In the genomic region with DNA sequence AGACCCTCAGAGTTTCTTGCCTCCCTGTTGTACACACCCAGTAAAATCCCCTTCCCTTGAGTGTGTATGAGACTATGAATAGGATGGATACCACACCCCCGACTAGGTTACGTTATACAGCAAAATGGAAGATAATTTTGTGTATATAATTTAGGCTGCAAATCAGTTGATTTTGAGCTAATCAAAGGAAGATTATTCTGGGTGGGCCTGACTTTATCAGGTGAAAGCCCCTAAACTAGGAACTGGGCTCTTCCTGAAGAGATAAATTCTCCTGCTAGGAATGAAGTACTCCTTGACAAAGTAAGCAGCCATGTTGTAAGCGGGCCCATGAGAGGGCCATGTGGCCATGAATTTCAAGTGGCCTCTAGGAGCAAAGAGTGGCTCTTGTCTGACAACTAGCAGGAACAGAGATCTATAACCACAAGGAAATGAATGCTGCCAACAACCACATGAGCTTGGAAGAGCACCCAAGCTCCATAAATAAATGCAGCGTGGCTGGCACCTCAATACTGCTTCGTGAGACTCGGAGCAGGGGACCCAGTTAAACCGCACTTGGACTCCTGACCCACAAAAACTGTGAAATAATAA, we compare ENCODE assay signal across 14 cellular contexts.
DNase-seq lines count a peak whose midpoint lies in the region; ATAC-seq, FAIRE-seq and TF ChIP-seq lines count a peak whose summit lies in the region.
"Had no signal": no experiment of that assay in that cellular context is flagged by ENCODE, and none has a peak within 500 bp of the region (broad histone marks: within the 10 kb centered on the region; RNA-seq: fewer than 3 reads in every experiment).

No MANE protein-coding gene starts in this region.

- no peak overlapping the region for H2AFZ ChIP-seq in K562 (ENCODE audit: low read depth, low read length)
- H2AFZ ChIP-seq in neuronal stem cell (ENCODE audit: low read length) = no peak overlapping the region

- no peak overlapping the region for H3K18ac ChIP-seq in neuronal stem cell (ENCODE audit: low read length)

- no peak for FAIRE-seq in K562 (lab: Jason Lieb, UNC)

- H3K9me3 Mint-ChIP-seq in activated naive CD4-positive, alpha-beta T cell treated with anti-CD3 and anti-CD28 coated beads, Interleukin-2, amount 50 U/mL, for 72 hours = no peaks in the 10 kb centered on the region

- H3K4ac ChIP-seq in neuronal stem cell (ENCODE audit: low read length) = no peak overlapping the region

- no TSS peak for BruUV-seq in K562 (replicated peaks; lab: Mats Ljungman, UMichigan)

- no peaks in the 10 kb centered on the region for H4K20me1 ChIP-seq in K562 (replicated peaks; ENCODE audit: control insufficient read depth, insufficient read depth, low read length)

- POLR2A ChIA-PET in K562 (lab: Yijun Ruan, JAX) = no interaction called here

- intact Hi-C loops in Right ventricle myocardium superior (cut with DNase I) (no loop called here), Right ventricle myocardium inferior (cut with DNase I) (no loop called here), K562 (cut with micrococcal nuclease) (no loop called here), thyroid gland (cut with DNase I) (no loop called here), testis (cut with DNase I; ENCODE audit: low total_unique reads) (no loop called here)

- H4K91ac ChIP-seq in neuronal stem cell (ENCODE audit: low read depth, low read length, poor library complexity) = no peak overlapping the region

- TF ChIP-seq CTCF in K562 (IDR thresholded peaks at IDR 0.05 in 2 of 3, conservative IDR thresholded peaks at IDR 0.05 in 1 of 3; ENCODE audit: insufficient read depth in 2 of 3, low read depth in 1 of 3, low read length in 3 of 3) (no peak), thyroid gland (IDR thresholded peaks at IDR 0.05) (no peak), testis (IDR thresholded peaks at IDR 0.05) (no peak)

- H3K9me3 ChIP-seq in K562 (replicated peaks; ENCODE audit: control insufficient read depth, insufficient read depth, low read depth, low read length) = no peaks in the 10 kb centered on the region
- H3K9me3 ChIP-seq in thyroid gland = no peaks in the 10 kb centered on the region
- H3K9me3 ChIP-seq in neuronal stem cell (replicated peaks in 1 of 2; ENCODE audit: control insufficient read depth in 2 of 2, insufficient read depth in 1 of 2, low read depth in 1 of 2, low read length in 2 of 2) = no peaks in the 10 kb centered on the region
- no peaks in the 10 kb centered on the region for H3K9me3 ChIP-seq in testis
- H3K9me3 ChIP-seq: A549, BE2C had no signal

- TF ChIP-seq EP300 in K562 (IDR thresholded peaks at IDR 0.05; ENCODE audit: low read length) = no peak

- no peak overlapping the region for H2AK5ac ChIP-seq in neuronal stem cell (ENCODE audit: low read depth, low read length)

- H3K14ac ChIP-seq in neuronal stem cell (ENCODE audit: low read length) = no peak overlapping the region

- no peaks in the 10 kb centered on the region for H3K27me3 ChIP-seq in K562 (ENCODE audit: control insufficient read depth in 2 of 2, insufficient read depth in 2 of 2, low read length in 2 of 2)
- H3K27me3 ChIP-seq in thyroid gland = no peaks in the 10 kb centered on the region
- H3K27me3 ChIP-seq in neuronal stem cell (ENCODE audit: control insufficient read depth in 3 of 3, insufficient read depth in 3 of 3, low read depth in 1 of 3, low read length in 3 of 3) = no peaks in the 10 kb centered on the region
- no peaks in the 10 kb centered on the region for H3K27me3 ChIP-seq in testis
- H3K27me3 ChIP-seq: BE2C had no signal

- no peaks in the 10 kb centered on the region for H3K36me3 Mint-ChIP-seq in activated naive CD4-positive, alpha-beta T cell treated with anti-CD3 and anti-CD28 coated beads, Interleukin-2, amount 50 U/mL, for 72 hours
- H3K36me3 Mint-ChIP-seq: CD4-positive, alpha-beta memory T cell had no signal

- H2BK120ac ChIP-seq in neuronal stem cell (ENCODE audit: low read depth, low read length) = no peak overlapping the region

- in situ Hi-C loops in K562 (cut with MboI) = no loop called here

- no peak overlapping the region for H2BK5ac ChIP-seq in neuronal stem cell (ENCODE audit: low read length)

- TF ChIP-seq RAD21 in K562 (CRISPR knock-in tag; conservative IDR thresholded peaks at IDR 0.05 in 1 of 2, IDR thresholded peaks at IDR 0.05 in 1 of 2) = no peak

- H3K79me2 ChIP-seq in K562 (ENCODE audit: control insufficient read depth, insufficient read depth, low read length) = no peaks in the 10 kb centered on the region

- no peaks in the 10 kb centered on the region for H3K4me1 ChIP-seq in K562 (replicated peaks in 1 of 2; ENCODE audit: control insufficient read depth in 2 of 2, insufficient read depth in 2 of 2, low read length in 2 of 2)
- no peaks in the 10 kb centered on the region for H3K4me1 ChIP-seq in thyroid gland
- H3K4me1 ChIP-seq in neuronal stem cell (ENCODE audit: control insufficient read depth in 2 of 2, insufficient read depth in 1 of 2, low read depth in 1 of 2, low read length in 2 of 2) = no peaks in the 10 kb centered on the region
- no peaks in the 10 kb centered on the region for H3K4me1 ChIP-seq in testis
- H3K4me1 ChIP-seq: A549, BE2C had no signal

- no peak overlapping the region for H3K4me3 ChIP-seq in K562
- no peak overlapping the region for H3K4me3 ChIP-seq in thyroid gland (replicated peaks in 1 of 3)
- no peak overlapping the region for H3K4me3 ChIP-seq in neuronal stem cell (ENCODE audit: low read length in 2 of 2)
- no peak overlapping the region for H3K4me3 ChIP-seq in testis
- H3K4me3 ChIP-seq: A549 had no signal

- H3K27ac ChIP-seq in K562 (ENCODE audit: extremely low read depth, low read depth, low read length) = no peak overlapping the region
- H3K27ac ChIP-seq in thyroid gland = no peak overlapping the region
- no peak overlapping the region for H3K27ac ChIP-seq in neuronal stem cell (replicated peaks; ENCODE audit: low read length)
- H3K27ac ChIP-seq in testis = no peak overlapping the region
- H3K27ac ChIP-seq: A549, C4-2B had no signal

- H4K8ac ChIP-seq in neuronal stem cell (ENCODE audit: low read depth, low read length) = no peak overlapping the region

- no peak overlapping the region for H2BK15ac ChIP-seq in neuronal stem cell (ENCODE audit: low read length)

- H3K23ac ChIP-seq in neuronal stem cell (ENCODE audit: low read depth, low read length, poor library complexity) = no peak overlapping the region

- TF ChIP-seq POLR2A in K562 (conservative IDR thresholded peaks at IDR 0.05) (no peak), thyroid gland (IDR thresholded peaks at IDR 0.05) (no peak), testis (IDR thresholded peaks at IDR 0.05) (no peak)

- no peaks in the 10 kb centered on the region for H3K9me1 ChIP-seq in K562 (ENCODE audit: control insufficient read depth, insufficient read depth, low read length)

- H3K4me2 ChIP-seq in K562 (ENCODE audit: insufficient read depth, low read length) (no peak overlapping the region), neuronal stem cell (ENCODE audit: insufficient read depth, low read length, poor library complexity, severe bottlenecking) (no peak overlapping the region)
- H3K4me2 ChIP-seq: A549 had no signal

- ATAC-seq in Right ventricle myocardium superior (ENCODE audit: poor library complexity) (peak; percentile 38), Right ventricle myocardium inferior (no peak), K562 (no peak)
- ATAC-seq in activated naive CD4-positive, alpha-beta T cell treated with anti-CD3 and anti-CD28 coated beads, Interleukin-2, amount 50 U/mL, for 72 hours = no peak
- ATAC-seq: A549 had no signal

- no peaks in the 10 kb centered on the region for H3K79me1 ChIP-seq in neuronal stem cell (ENCODE audit: low read depth, low read length)

- no peak overlapping the region for H3K9ac ChIP-seq in K562 (ENCODE audit: insufficient read depth in 1 of 2, low read depth in 2 of 2, low read length in 2 of 2)
- H3K9ac ChIP-seq in neuronal stem cell (ENCODE audit: low read depth, low read length, poor library complexity) = no peak overlapping the region

- WGBS in K562 (ENCODE audit: insufficient coverage, low coverage, missing lambda C conversion rate) = 0% methylated on average over 7 of the region's 7 CpGs
- WGBS in thyroid gland, 2 donors = 56 to 62% methylated on average over 7 of the region's 7 CpGs
- WGBS in neuronal stem cell (ENCODE audit: extremely low coverage in 2 of 2, insufficient read length in 2 of 2, insufficient replicate concordance in 1 of 2), 2 donors = no CpG with 5 or more reads among the region's 7 CpGs
- WGBS in testis, 2 donors = 87 to 90% methylated on average over 7 of the region's 7 CpGs

- CTCF ChIA-PET in K562 (lab: Yijun Ruan, JAX; ENCODE audit: low intra/inter-chr PET ratio) = no interaction called here

- H3K27ac Mint-ChIP-seq in activated naive CD4-positive, alpha-beta T cell treated with anti-CD3 and anti-CD28 coated beads, Interleukin-2, amount 50 U/mL, for 72 hours = no peak overlapping the region
- H3K27ac Mint-ChIP-seq: CD4-positive, alpha-beta memory T cell had no signal

- H2BK12ac ChIP-seq in neuronal stem cell (ENCODE audit: low read length) = no peak overlapping the region

- H3K36me3 ChIP-seq in K562 (ENCODE audit: control insufficient read depth, insufficient read depth, low read length) = no peaks in the 10 kb centered on the region
- no peaks in the 10 kb centered on the region for H3K36me3 ChIP-seq in thyroid gland
- no peaks in the 10 kb centered on the region for H3K36me3 ChIP-seq in neuronal stem cell (replicated peaks in 1 of 2; ENCODE audit: control insufficient read depth in 2 of 2, insufficient read depth in 2 of 2, low read length in 2 of 2)
- H3K36me3 ChIP-seq in testis (ENCODE audit: low read depth, missing control alignments) = no peaks in the 10 kb centered on the region
- H3K36me3 ChIP-seq: BE2C had no signal

- DNase-seq in Right ventricle myocardium superior = no peak
- no peak for DNase-seq in Right ventricle myocardium inferior (ENCODE audit: missing footprints)
- DNase-seq in NCI-H187 treated with DMSO at 0.1 percent for 48 hours (lab: John Stamatoyannopoulos, UW) = peak; percentile 80
- no peak for DNase-seq in K562 (ENCODE audit: extremely low read depth in 1 of 4, low spot score in 3 of 4)
- DNase-seq in thyroid gland = peak; percentile 25 to 46
- no peak for DNase-seq in activated naive CD4-positive, alpha-beta T cell treated with anti-CD3 and anti-CD28 coated beads, Interleukin-2, amount 50 U/mL, for 72 hours (ENCODE audit: low spot score in 2 of 2)
- no peak for DNase-seq in neuronal stem cell (ENCODE audit: low spot score)
- no peak for DNase-seq in testis
- DNase-seq: BE2C; CD4-positive, alpha-beta memory T cell; HCEC 1CT; IMR-90 had no signal

TF ChIP-seq in K562, 482 proteins besides CTCF, POLR2A, EP300 and RAD21:
- TF ChIP-seq ZNF445 (CRISPR knock-in tag; IDR thresholded peaks at IDR 0.05; ENCODE audit: low read depth) (no peak), ZNF232 (CRISPR knock-in tag; IDR thresholded peaks at IDR 0.05) (no peak), ZNF134 (CRISPR knock-in tag; conservative IDR thresholded peaks at IDR 0.05) (peak; percentile 54; the same call in 1 of the 2 replicates), KAT8 (IDR thresholded peaks at IDR 0.05; ENCODE audit: low read depth) (no peak), LEF1 (IDR thresholded peaks at IDR 0.05) (no peak), MYNN (IDR thresholded peaks at IDR 0.05) (no peak), MYNN (CRISPR knock-in tag; IDR thresholded peaks at IDR 0.05) (no peak)

Comparison
In these comparisons a context has a peak if more than half of its experiments do, and no peak if none do; other contexts are left out.
1. DNase-seq: peak in NCI-H187 treated with DMSO at 0.1 percent for 48 hours (single experiment) and thyroid gland (2 of 2); none in Right ventricle myocardium superior (single experiment), Right ventricle myocardium inferior (single experiment), K562 (0 of 4), activated naive CD4-positive, alpha-beta T cell treated with anti-CD3 and anti-CD28 coated beads, Interleukin-2, amount 50 U/mL, for 72 hours (0 of 2), neuronal stem cell (single experiment) and testis (single experiment).